ENCODE assay signal across 9 cellular contexts in the genomic region with DNA sequence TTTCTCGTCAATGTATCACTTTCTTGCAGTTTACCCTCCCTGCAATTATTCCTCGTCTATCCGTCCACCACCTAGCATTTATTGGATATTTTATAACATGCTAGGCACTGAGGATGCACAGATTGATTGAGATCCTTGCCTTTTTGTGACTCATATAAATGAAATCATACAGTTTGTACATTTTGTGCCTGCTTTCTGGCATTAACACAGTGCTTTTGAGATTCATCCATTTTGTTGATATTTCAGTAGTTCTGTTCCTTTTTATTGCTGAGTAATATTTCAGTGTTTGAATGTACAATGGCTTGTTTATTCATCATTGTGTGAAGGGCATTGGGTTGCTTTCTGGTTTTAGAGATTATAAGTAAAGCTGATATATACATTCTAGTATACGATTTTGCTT. TPM values are rescaled to one million over a fixed set of nuclear protein-coding genes. Genes with fewer than 3 reads are reported as not detected.
DNase-seq lines count a peak whose midpoint lies in the region; ATAC-seq and TF ChIP-seq lines count a peak whose summit lies in the region.
"Had no signal": no experiment of that assay in that cellular context is flagged by ENCODE, and none has a peak within 500 bp of the region (broad histone marks: within the 10 kb centered on the region; RNA-seq: fewer than 3 reads in every experiment).

No MANE protein-coding gene starts in this region.

- H3K4me3 ChIP-seq in AG10803 (ENCODE audit: low read length), result peak overlapping the region; percentile 85
- peak overlapping the region; percentile 79 for H3K4me3 ChIP-seq in Karpas-422 (ENCODE audit: low read length)
- H3K4me3 ChIP-seq in choroid plexus epithelial cell (ENCODE audit: low read depth, low read length), result peak overlapping the region; percentile 89

- no peaks in the 10 kb centered on the region for H3K9me2 ChIP-seq in Karpas-422 (replicated peaks; ENCODE audit: insufficient read depth, low read length)

- peak overlapping the region; percentile 72 for H3K4me2 ChIP-seq in Karpas-422 (ENCODE audit: low read depth, low read length, poor library complexity, severe bottlenecking)

- H3K4me1 ChIP-seq in Karpas-422 (ENCODE audit: low read length), result peaks cover 23% of the 10 kb centered on the region

- peaks cover 0 to under 1% (median 0%) of the 10 kb centered on the region in 3 donors for H3K27me3 Mint-ChIP-seq in naive B cell

- no peak for DNase-seq in AG10803 (ENCODE audit: low read depth)
- no peak for DNase-seq in Karpas-422
- no peak for DNase-seq in choroid plexus epithelial cell (ENCODE audit: low read depth)
- no peak for DNase-seq in naive B cell
- DNase-seq in NCI-H2227 (lab: John Stamatoyannopoulos, UW; ENCODE audit: unreplicated experiment), result no peak
- DNase-seq in AG20443 (ENCODE audit: low spot score), result no peak
- no peak for DNase-seq in GM10248 (ENCODE audit: extremely low spot score)
- DNase-seq: effector CD8-positive, alpha-beta T cell had no signal

- no peaks in the 10 kb centered on the region for H3K36me3 Mint-ChIP-seq in naive B cell

- H3K9me3 ChIP-seq in Karpas-422 (ENCODE audit: low read length), result no peaks in the 10 kb centered on the region

- CTCF ChIA-PET in GM10248 (lab: Yijun Ruan, JAX), result interaction anchor here (0.8 to 1.3 kb wide), 2 partner anchors 17 to 425 kb away, joined by 4 to 6 read pairs; no protein-coding TSS in a partner anchor

- H3K27me3 ChIP-seq in Karpas-422 (ENCODE audit: low read length), result no peaks in the 10 kb centered on the region

- no peak overlapping the region for H3K27ac ChIP-seq in Karpas-422 (ENCODE audit: low read length)

- peak overlapping the region; percentile 30 to 98 (median 86) for H3K27ac Mint-ChIP-seq in naive B cell

- H4K20me1 ChIP-seq in Karpas-422 (ENCODE audit: insufficient read depth, low read depth, low read length), result no peaks in the 10 kb centered on the region

- H3K4me3 Mint-ChIP-seq in naive B cell, result peak overlapping the region; percentile 93 to 98 (median 95)

- TF ChIP-seq CTCF in AG10803 (conservative IDR thresholded peaks at IDR 0.05; ENCODE audit: low read length) (no peak), choroid plexus epithelial cell (conservative IDR thresholded peaks at IDR 0.05; ENCODE audit: low read depth, low read length) (no peak), GM10248 (IDR thresholded peaks at IDR 0.05; ENCODE audit: control extremely low read depth, extremely low read depth, low read depth, missing control alignments) (no peak)

- H3K4me1 Mint-ChIP-seq in naive B cell, result peaks cover 19 to 32% (median 26%) of the 10 kb centered on the region in 3 donors

- no peaks in the 10 kb centered on the region for H3K9me3 Mint-ChIP-seq in naive B cell

- H3K9ac ChIP-seq in Karpas-422 (ENCODE audit: low read length), result peak overlapping the region; percentile 73

- POLR2A ChIA-PET in GM10248 (lab: Yijun Ruan, JAX), result no interaction called here

- H2AFZ ChIP-seq in Karpas-422 (ENCODE audit: low read length), result peak overlapping the region; percentile 76; the same call in 1 of the 2 replicates

- no peaks in the 10 kb centered on the region for H3K36me3 ChIP-seq in Karpas-422 (ENCODE audit: insufficient read depth, low read length)

- ATAC-seq in naive B cell (ENCODE audit: low read depth in 2 of 2) (no peak), GM21515 (IDR thresholded peaks at IDR 0.05; ENCODE audit: unreplicated experiment) (no peak)

- peaks cover 6% of the 10 kb centered on the region; the same call in 1 of the 2 replicates for H3K79me2 ChIP-seq in Karpas-422 (ENCODE audit: low read length)

RNA-seq across cellular contexts. Expression of gene TBC1D19, which starts 0.8 kb away (rescaled TPM):
- total RNA-seq in Karpas-422 (2014; rRNA removed; shearing (Covaris generic); ENCODE audit: low replicate concordance), result 5.6 and 14.1 TPM in 2 replicates
- 10 to 100 TPM in 1 of 6 donors, 1 to 10 TPM in 5; 2.1 to 13.7 (median 3.7) TPM for polyA plus RNA-seq in naive B cell (ENCODE audit: low read depth in 6 of 6)
